11 cellular contexts compared by ENCODE assay signal in genomic region chr17:77146882-77147281, GRCh38. TPM values are rescaled to one million over a fixed set of nuclear protein-coding genes. Genes with fewer than 3 reads are reported as not detected.
DNase-seq lines count a peak whose midpoint lies in the region; ATAC-seq, FAIRE-seq and TF ChIP-seq lines count a peak whose summit lies in the region.
"Had no signal": no experiment of that assay in that cellular context is flagged by ENCODE, and none has a peak within 500 bp of the region (broad histone marks: within the 10 kb centered on the region; RNA-seq: fewer than 3 reads in every experiment).

No MANE protein-coding gene starts in this region.

- no peak overlapping the region for H2AFZ ChIP-seq in OCI-LY7 (ENCODE audit: low read length)

- peaks cover 94% of the 10 kb centered on the region for H3K79me2 ChIP-seq in OCI-LY7 (ENCODE audit: insufficient read depth, low read depth, low read length)

- TF ChIP-seq POLR2A in GM12891 (IDR thresholded peaks at IDR 0.05; ENCODE audit: low read depth, low read length), result no peak
- TF ChIP-seq POLR2A in prostate gland (IDR thresholded peaks at IDR 0.05), result no peak

- H3K9me3 ChIP-seq in OCI-LY7 (ENCODE audit: low read length), result no peaks in the 10 kb centered on the region
- H3K9me3 ChIP-seq in left ventricle myocardium inferior (replicated peaks), result no peaks in the 10 kb centered on the region
- no peaks in the 10 kb centered on the region for H3K9me3 ChIP-seq in prostate gland

- intact Hi-C loops in OCI-LY7 (cut with micrococcal nuclease; ENCODE audit: unreplicated experiment) (loop anchor here (1.0 to 10.0 kb wide), 5 partner anchors 36 to 258 kb away; no protein-coding TSS in a partner anchor), left ventricle myocardium inferior (cut with micrococcal nuclease) (no loop called here), prostate gland (cut with DNase I) (loop anchor here (5.0 kb wide), 1 partner anchor 60 kb away; no protein-coding TSS in a partner anchor)

- H3K4me3 ChIP-seq in OCI-LY7 (ENCODE audit: low read depth, low read length, poor library complexity, severe bottlenecking), result peak overlapping the region; percentile 93
- peak overlapping the region; percentile 84 for H3K4me3 ChIP-seq in left ventricle myocardium inferior
- no peak overlapping the region for H3K4me3 ChIP-seq in prostate gland

- peak overlapping the region; percentile 87 for H3K4me2 ChIP-seq in OCI-LY7 (ENCODE audit: low read length)

- H3K4me1 ChIP-seq in OCI-LY7 (ENCODE audit: insufficient read depth, low read length, poor library complexity, severe bottlenecking), result peaks cover 91% of the 10 kb centered on the region
- H3K4me1 ChIP-seq in left ventricle myocardium inferior, result peaks cover 85% of the 10 kb centered on the region
- H3K4me1 ChIP-seq in prostate gland (replicated peaks), result peaks cover 8% of the 10 kb centered on the region

- H3K27me3 ChIP-seq in left ventricle myocardium inferior (ENCODE audit: low read depth) (no peaks in the 10 kb centered on the region), prostate gland (replicated peaks; ENCODE audit: insufficient read depth) (no peaks in the 10 kb centered on the region)

- ATAC-seq in GM21717 (IDR thresholded peaks at IDR 0.05; ENCODE audit: unreplicated experiment) (no peak), GM18520 (IDR thresholded peaks at IDR 0.05; ENCODE audit: unreplicated experiment) (no peak)
- ATAC-seq: effector memory CD8-positive, alpha-beta T cell had no signal

- TF ChIP-seq CTCF in OCI-LY7 (conservative IDR thresholded peaks at IDR 0.05; ENCODE audit: low read length) (peak; percentile 78), left ventricle myocardium inferior (IDR thresholded peaks at IDR 0.05; ENCODE audit: borderline replicate concordance) (peak; percentile 38), prostate gland (IDR thresholded peaks at IDR 0.05) (no peak)

- CTCF ChIA-PET in OCI-LY7 (lab: Charles Lee; ENCODE audit: unreplicated experiment), result interaction anchor here (0.6 to 3.0 kb wide), 3 partner anchors 58 to 94 kb away, joined by 4 to 13 read pairs (median 5); no protein-coding TSS in a partner anchor

- peaks cover 26% of the 10 kb centered on the region; the same call in 1 of the 2 replicates for H4K20me1 ChIP-seq in OCI-LY7 (ENCODE audit: insufficient read depth, low read length)

- BruUV-seq in OCI-LY7 (replicated peaks; lab: Mats Ljungman, UMichigan), result no TSS peak

- H3K9me2 ChIP-seq in OCI-LY7 (ENCODE audit: insufficient read depth, low read length), result no peaks in the 10 kb centered on the region

- POLR2A ChIA-PET in OCI-LY7 (lab: Charles Lee), result interaction anchor here (0.6 to 2.1 kb wide), 4 partner anchors 31 to 274 kb away, joined by 4 to 9 read pairs (median 6); no protein-coding TSS in a partner anchor

- FAIRE-seq in GM12891 (lab: Jason Lieb, UNC), result peak; percentile 64

- DNase-seq in GM12891 (ENCODE audit: insufficient read length, low spot score) (no peak), OCI-LY7 (ENCODE audit: low spot score) (peak; percentile 81), left ventricle myocardium inferior (no peak), prostate gland (ENCODE audit: low spot score) (no peak), cerebellum (ENCODE audit: low spot score) (no peak)
- DNase-seq in stimulated activated CD4-positive, alpha-beta T cell treated with anti-CD3 and anti-CD28 coated beads, Interleukin-2, amount 100 ng/mL, for 48 hours, result no peak
- DNase-seq: activated CD4-positive, alpha-beta T cell treated with anti-CD3 and anti-CD28 coated beads for 4 hours; DND-41; effector memory CD8-positive, alpha-beta T cell had no signal

- 58% methylated on average over 17 of the region's 17 CpGs for WGBS in prostate gland

- H3K27ac ChIP-seq in OCI-LY7 (ENCODE audit: low read depth, low read length, poor library complexity, severe bottlenecking) (peak overlapping the region; percentile 95), left ventricle myocardium inferior (replicated peaks) (peak overlapping the region; percentile 92), prostate gland (peak overlapping the region; percentile 4 to 98)

- H3K36me3 ChIP-seq in OCI-LY7 (ENCODE audit: insufficient read depth, low read length) (peaks cover 92% of the 10 kb centered on the region), left ventricle myocardium inferior (peaks cover 49% of the 10 kb centered on the region), prostate gland (no peaks in the 10 kb centered on the region)

TF ChIP-seq in GM12891, 5 proteins besides CTCF, POLR2A, EP300 and RAD21:
- TF ChIP-seq PAX5 (IDR thresholded peaks at IDR 0.05; ENCODE audit: insufficient read depth, low read length, severe bottlenecking) (no peak), POLR2AphosphoS5 (IDR thresholded peaks at IDR 0.05; ENCODE audit: low read depth, low read length) (0 out of 2 replicates have a peak, but pooled peaks have one; percentile 35), POU2F2 (IDR thresholded peaks at IDR 0.05; ENCODE audit: low read depth, low read length) (no peak), SPI1 (IDR thresholded peaks at IDR 0.05; ENCODE audit: low read depth, low read length) (0 out of 2 replicates have a peak, but pooled peaks have one; percentile 23)

RNA-seq across cellular contexts. Expression of gene SEC14L1, which starts 6.1 kb away (rescaled TPM):
- polyA plus RNA-seq in GM12891 (2012; ENCODE audit: low read depth, missing spikeins), result 37.0 TPM
- total RNA-seq in OCI-LY7 (2014; rRNA removed; shearing (Covaris generic)), result 123 and 137 TPM in 2 replicates
- total RNA-seq in OCI-LY7 (2022), result 227 and 321 TPM in 2 replicates
- total RNA-seq in left ventricle myocardium inferior, result 55.5 TPM
- 100 to 1,000 TPM in 1 of 2 donors, 10 to 100 TPM in 1; 39.9 to 175 TPM for total RNA-seq in prostate gland
- total RNA-seq in cerebellum, result 73.1 TPM

Comparison
In these comparisons a context has a peak if more than half of its experiments do, and no peak if none do; other contexts are left out.
1. H3K4me3 ChIP-seq: peak in OCI-LY7 (single experiment) and left ventricle myocardium inferior (single experiment); none in prostate gland (0 of 2).
2. CTCF ChIP-seq: peak in OCI-LY7 (single experiment) and left ventricle myocardium inferior (single experiment); none in prostate gland (0 of 4).
3. Peak in every context shown above with its lines, with median percentiles within 50 percentile points of each other: H3K27ac ChIP-seq.